Comparison of ENCODE assay signal across 13 cellular contexts in genomic region chr2:198913394-198914152, GRCh38.
DNase-seq lines count a peak whose midpoint lies in the region; ATAC-seq, FAIRE-seq and TF ChIP-seq lines count a peak whose summit lies in the region.
"Had no signal": no experiment of that assay in that cellular context is flagged by ENCODE, and none has a peak within 500 bp of the region (broad histone marks: within the 10 kb centered on the region; RNA-seq: fewer than 3 reads in every experiment).

No MANE protein-coding gene starts in this region.

- no peaks in the 10 kb centered on the region for H3K4me1 Mint-ChIP-seq in Calu3 (ENCODE audit: low read depth, unreplicated experiment)

- no peaks in the 10 kb centered on the region for H3K9me3 Mint-ChIP-seq in Calu3 (ENCODE audit: low read depth, unreplicated experiment)
- H3K9me3 Mint-ChIP-seq: activated naive CD4-positive, alpha-beta T cell treated with anti-CD3 and anti-CD28 coated beads, Interleukin-2, amount 50 U/mL, for 72 hours; T-helper 1 cell treated with Interleukin-12 subunit alpha and Interleukin-12 subunit beta and Interleukin-4 antibody, amounts not matched to agents 30 μg/mL and 1 μg/mL, for 36 hours had no signal

- no peak for FAIRE-seq in urothelium cell line (lab: Jason Lieb, UNC)

- no peak overlapping the region for H3K4me3 Mint-ChIP-seq in Calu3 (ENCODE audit: low read depth, unreplicated experiment)
- H3K4me3 Mint-ChIP-seq: T-helper 1 cell treated with Interleukin-12 subunit alpha and Interleukin-12 subunit beta and Interleukin-4 antibody, amounts not matched to agents 30 μg/mL and 1 μg/mL, for 36 hours had no signal

- no peaks in the 10 kb centered on the region for H3K36me3 Mint-ChIP-seq in Calu3 (ENCODE audit: insufficient read depth, unreplicated experiment)
- H3K36me3 Mint-ChIP-seq: activated naive CD4-positive, alpha-beta T cell treated with anti-CD3 and anti-CD28 coated beads, Interleukin-2, amount 50 U/mL, for 72 hours had no signal

- ATAC-seq in GM21381 (IDR thresholded peaks at IDR 0.05; ENCODE audit: unreplicated experiment), result peak; percentile 98
- peak; percentile 98 for ATAC-seq in HG03139 (IDR thresholded peaks at IDR 0.05; ENCODE audit: unreplicated experiment)

- H3K27ac Mint-ChIP-seq in Calu3 (ENCODE audit: unreplicated experiment), result no peak overlapping the region
- H3K27ac Mint-ChIP-seq: activated naive CD4-positive, alpha-beta T cell treated with anti-CD3 and anti-CD28 coated beads, Interleukin-2, amount 50 U/mL, for 72 hours; T-helper 1 cell treated with Interleukin-12 subunit alpha and Interleukin-12 subunit beta and Interleukin-4 antibody, amounts not matched to agents 30 μg/mL and 1 μg/mL, for 36 hours had no signal

- in situ Hi-C loops in GM13976 (cut with MboI; ENCODE audit: low sequenced_read_pairs, unreplicated experiment), result no loop called here

- BruUV-seq in Calu3 (replicated peaks; lab: Mats Ljungman, UMichigan), result no TSS peak

- CTCF ChIA-PET in Calu3 (lab: Charles Lee), result no interaction called here

- peak; percentile 65 for DNase-seq in GM13976 (ENCODE audit: low spot score)
- DNase-seq in SKM-1 treated with dmso at 0.1 percent for 144 hours (lab: John Stamatoyannopoulos, UW; ENCODE audit: unreplicated experiment), result peak; percentile 82
- DNase-seq in NCI-H526 treated with DMSO at 0.1 percent for 48 hours (lab: John Stamatoyannopoulos, UW), result no peak
- DNase-seq in SW 1271 (lab: John Stamatoyannopoulos, UW), result no peak
- DNase-seq in urothelium cell line (ENCODE audit: low spot score), result no peak
- no peak for DNase-seq in Calu3
- DNase-seq: DND-41; KG1; stimulated activated CD4-positive, alpha-beta T cell treated with anti-CD3 and anti-CD28 coated beads, Interleukin-1b, Interleukin-23, amount 100 ng/mL, for 48 hours had no signal

- intact Hi-C loops in Calu3 (cut with micrococcal nuclease; ENCODE audit: unreplicated experiment), result no loop called here

- no peak for TF ChIP-seq CTCF in GM13976 (IDR thresholded peaks at IDR 0.05; ENCODE audit: borderline replicate concordance, control extremely low read depth, extremely low read depth, insufficient read depth, missing control alignments)
- no peak for TF ChIP-seq CTCF in Calu3 (IDR thresholded peaks at IDR 0.05; ENCODE audit: unreplicated experiment)

- no peaks in the 10 kb centered on the region for H3K27me3 Mint-ChIP-seq in Calu3 (ENCODE audit: unreplicated experiment)

Comparison
In these comparisons a context has a peak if more than half of its experiments do, and no peak if none do; other contexts are left out.
1. DNase-seq: peak in GM13976 (single experiment) and SKM-1 treated with dmso at 0.1 percent for 144 hours (single experiment); none in NCI-H526 treated with DMSO at 0.1 percent for 48 hours (single experiment), SW 1271 (0 of 2), urothelium cell line (single experiment) and Calu3 (single experiment).